10 cellular contexts compared by ENCODE assay signal in the genomic region with DNA sequence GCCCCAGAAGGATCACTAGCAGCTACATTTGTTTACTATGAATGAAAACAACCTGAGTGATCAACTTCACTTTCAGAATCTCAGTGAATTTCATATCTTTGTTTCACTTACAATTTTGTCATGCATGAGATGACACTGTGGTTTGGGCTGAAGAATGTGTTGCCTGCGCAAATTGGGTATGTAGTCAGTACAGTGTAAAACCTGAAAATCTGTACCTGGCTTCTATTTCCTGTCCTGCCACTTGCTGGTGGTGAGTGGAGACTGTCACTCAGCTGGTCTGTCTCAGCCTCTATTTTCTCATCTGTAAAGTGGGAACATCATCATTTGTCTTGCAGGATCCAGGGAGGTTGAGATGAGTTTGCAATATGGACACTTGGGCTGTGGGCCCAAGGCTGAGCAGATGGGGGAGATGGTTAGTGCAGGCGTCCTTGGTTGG.
DNase-seq lines count a peak whose midpoint lies in the region; ATAC-seq lines count a peak whose summit lies in the region.
"Had no signal": no experiment of that assay in that cellular context is flagged by ENCODE, and none has a peak within 500 bp of the region (broad histone marks: within the 10 kb centered on the region; RNA-seq: fewer than 3 reads in every experiment).

No MANE protein-coding gene starts in this region.

- H3K36me3 ChIP-seq in MG63, result no peaks in the 10 kb centered on the region
- H3K36me3 ChIP-seq: SJCRH30 had no signal

- H3K27me3 Mint-ChIP-seq in effector memory CD8-positive, alpha-beta T cell, result peaks cover 13 to 24% of the 10 kb centered on the region in 2 donors

- no peak overlapping the region for H3K4me3 ChIP-seq in MG63
- H3K4me3 ChIP-seq: SJCRH30 had no signal

- H3K9me3 Mint-ChIP-seq in effector memory CD8-positive, alpha-beta T cell, result peaks cover 6 to 8% of the 10 kb centered on the region in 2 donors

- no peak overlapping the region for H3K4me3 Mint-ChIP-seq in effector memory CD8-positive, alpha-beta T cell

- DNase-seq in effector memory CD8-positive, alpha-beta T cell, result no peak
- DNase-seq in NCI-H526 (lab: John Stamatoyannopoulos, UW), result no peak
- no peak for DNase-seq in MG63
- no peak for DNase-seq in AG20443 (ENCODE audit: low spot score)
- DNase-seq in posterior cingulate gyrus, result no peak
- DNase-seq: SJCRH30, substantia nigra had no signal

- no peaks in the 10 kb centered on the region for H3K27me3 ChIP-seq in MG63
- H3K27me3 ChIP-seq: SJCRH30 had no signal

- H3K36me3 Mint-ChIP-seq in effector memory CD8-positive, alpha-beta T cell (ENCODE audit: insufficient read depth), result peaks cover 6% of the 10 kb centered on the region

- ATAC-seq in GM18519 (IDR thresholded peaks at IDR 0.05; ENCODE audit: low FRiP score, unreplicated experiment) (peak; percentile 91), GM21367 (IDR thresholded peaks at IDR 0.05; ENCODE audit: unreplicated experiment) (peak; percentile 87), HG03108 (IDR thresholded peaks at IDR 0.05; ENCODE audit: unreplicated experiment) (peak; percentile 86)
- ATAC-seq in effector memory CD8-positive, alpha-beta T cell (replicated peaks), result peak; percentile 32

- no peak overlapping the region for H3K27ac Mint-ChIP-seq in effector memory CD8-positive, alpha-beta T cell

- intact Hi-C loops in posterior cingulate gyrus (cut with DNase I), result no loop called here

- peaks cover 7 to 8% of the 10 kb centered on the region in 2 donors for H3K4me1 Mint-ChIP-seq in effector memory CD8-positive, alpha-beta T cell (ENCODE audit: low read depth in 2 of 2)

- H3K9me3 ChIP-seq in MG63, result no peaks in the 10 kb centered on the region
- H3K9me3 ChIP-seq: SJCRH30 had no signal

Comparison
In these comparisons a context has a peak if more than half of its experiments do, and no peak if none do; other contexts are left out.
1. ATAC-seq: peak in every context shown above with its lines; median percentile 91 in GM18519; 87 in GM21367; 86 in HG03108; 32 in effector memory CD8-positive, alpha-beta T cell.